In genomic region chr2:175553944-175554343, GRCh38 we compare ENCODE assay signal across 24 cellular contexts.
DNase-seq lines count a peak whose midpoint lies in the region; ATAC-seq, FAIRE-seq and TF ChIP-seq lines count a peak whose summit lies in the region.
"Had no signal": no experiment of that assay in that cellular context is flagged by ENCODE, and none has a peak within 500 bp of the region (broad histone marks: within the 10 kb centered on the region; RNA-seq: fewer than 3 reads in every experiment).

No MANE protein-coding gene starts in this region.

- WGBS in HepG2 (ENCODE audit: low lambda C conversion rate) = 2% methylated on average over 2 of the region's 2 CpGs
- WGBS in tibial nerve, 2 donors = 41 to 56% methylated on average over 2 of the region's 2 CpGs

- CTCF ChIA-PET in HepG2 (lab: Yijun Ruan, JAX; ENCODE audit: low intra/inter-chr PET ratio, low total read pairs) = no interaction called here

- H3K4me1 ChIP-seq in HepG2 (ENCODE audit: insufficient read depth, low read length) (no peaks in the 10 kb centered on the region), tibial nerve (no peaks in the 10 kb centered on the region)
- H3K4me1 ChIP-seq: A549, BE2C had no signal

- H3K36me3 ChIP-seq in bronchial epithelial cell (ENCODE audit: control insufficient read depth, insufficient read depth, low read length) (no peaks in the 10 kb centered on the region), HepG2 (replicated peaks in 1 of 2; ENCODE audit: control insufficient read depth in 1 of 2, insufficient read depth in 2 of 2, low read length in 2 of 2) (no peaks in the 10 kb centered on the region), tibial nerve (no peaks in the 10 kb centered on the region)
- H3K36me3 ChIP-seq: BE2C; BLaER1 treated with 17β-estradiol and CSF1 and Interleukin-3, amounts not matched to agents 10 nM and 100 nM had no signal

- POLR2A ChIA-PET in HepG2 (lab: Yijun Ruan, JAX) = no interaction called here

- no peak overlapping the region for H3K4me2 ChIP-seq in HepG2 (ENCODE audit: low read depth, low read length)
- H3K4me2 ChIP-seq: A549 had no signal

- TF ChIP-seq CTCF in bronchial epithelial cell (IDR thresholded peaks at IDR 0.05; ENCODE audit: insufficient read depth, low read length, severe bottlenecking) = no peak
- TF ChIP-seq CTCF in HepG2 (CRISPR knock-in tag; IDR thresholded peaks at IDR 0.05) = no peak
- TF ChIP-seq CTCF in tibial nerve (IDR thresholded peaks at IDR 0.05) = no peak

- no peak for TF ChIP-seq POLR2A in HepG2 (IDR thresholded peaks at IDR 0.05; ENCODE audit: insufficient read depth in 1 of 2, low read depth in 2 of 2, low read length in 2 of 2)
- no peak for TF ChIP-seq POLR2A in tibial nerve (IDR thresholded peaks at IDR 0.05)

- H3K4me3 ChIP-seq in bronchial epithelial cell (ENCODE audit: low read depth, low read length) = no peak overlapping the region
- H3K4me3 ChIP-seq in HepG2 (replicated peaks in 1 of 3; ENCODE audit: insufficient read depth in 1 of 3, low read depth in 2 of 3, low read length in 3 of 3) = no peak overlapping the region
- no peak overlapping the region for H3K4me3 ChIP-seq in tibial nerve
- H3K4me3 ChIP-seq: A549; BLaER1 treated with 17β-estradiol and CSF1 and Interleukin-3, amounts not matched to agents 10 nM and 100 nM; GM23248 had no signal

- no peaks in the 10 kb centered on the region for H3K27me3 ChIP-seq in bronchial epithelial cell (ENCODE audit: control insufficient read depth, insufficient read depth, low read length)
- peaks cover 0 to 13% of the 10 kb centered on the region in 2 experiments; a peak in 3 of 5 replicates for H3K27me3 ChIP-seq in HepG2 (ENCODE audit: control insufficient read depth in 1 of 2, insufficient read depth in 2 of 2, low read length in 2 of 2)
- no peaks in the 10 kb centered on the region for H3K27me3 ChIP-seq in tibial nerve
- H3K27me3 ChIP-seq: BE2C; BLaER1 treated with 17β-estradiol and CSF1 and Interleukin-3, amounts not matched to agents 10 nM and 100 nM had no signal

- no peak for ATAC-seq in HepG2
- ATAC-seq: A549 had no signal

- no peak for FAIRE-seq in bronchial epithelial cell (lab: Jason Lieb, UNC)
- no peak for FAIRE-seq in HepG2 (lab: Jason Lieb, UNC)
- FAIRE-seq: A549, GM12891, GM18507, H1 had no signal

- no peaks in the 10 kb centered on the region for H3K79me2 ChIP-seq in HepG2 (ENCODE audit: insufficient read depth, low read length)

- no peak for TF ChIP-seq RAD21 in HepG2 (CRISPR knock-in tag; IDR thresholded peaks at IDR 0.05)

- DNase-seq in NCI-H69 (lab: John Stamatoyannopoulos, UW) (peak; percentile 47), bronchial epithelial cell (ENCODE audit: low read depth) (peak; percentile 13), HepG2 (ENCODE audit: low spot score) (no peak), nucleus accumbens (lab: John Stamatoyannopoulos, UW) (no peak), NCI-H2029 treated with DMSO at 0.1 percent for 48 hours (lab: John Stamatoyannopoulos, UW) (no peak), tibial nerve (ENCODE audit: low spot score in 2 of 2) (no peak)
- DNase-seq in stimulated activated CD4-positive, alpha-beta T cell treated with anti-CD3 and anti-CD28 coated beads, Interleukin-2, amount 100 ng/mL, for 24 hours = no peak
- DNase-seq: 8988T; ACHN; AML-193; BE2C; Calu3; CD4-positive, alpha-beta memory T cell; DMS53; DMS79 treated with DMSO at 0.1 percent for 48 hours; GF-D8; GM23248; H7; HCEC 1CT had no signal

- no peak overlapping the region for H2AFZ ChIP-seq in HepG2 (ENCODE audit: low read length)
- H2AFZ ChIP-seq: GM23248 had no signal

- no peak for TF ChIP-seq EP300 in HepG2 (IDR thresholded peaks at IDR 0.05; ENCODE audit: low read depth in 2 of 2, low read length in 2 of 2)
- no peak for TF ChIP-seq EP300 in HepG2 (CRISPR knock-in tag; IDR thresholded peaks at IDR 0.05; ENCODE audit: borderline replicate concordance)
- TF ChIP-seq EP300 in tibial nerve (IDR thresholded peaks at IDR 0.05) = no peak

- no TSS peak for BruUV-seq in HepG2 (replicated peaks; lab: Mats Ljungman, UMichigan)

- H3K9ac ChIP-seq in HepG2 (ENCODE audit: insufficient read depth, low read depth, low read length) = no peak overlapping the region
- H3K9ac ChIP-seq: BLaER1 treated with 17β-estradiol and CSF1 and Interleukin-3, amounts not matched to agents 10 nM and 100 nM; GM23248 had no signal

- H4K20me1 ChIP-seq in HepG2 (ENCODE audit: insufficient read depth, low read length) = no peaks in the 10 kb centered on the region
- H4K20me1 ChIP-seq: BLaER1 treated with 17β-estradiol and CSF1 and Interleukin-3, amounts not matched to agents 10 nM and 100 nM had no signal

- intact Hi-C loops in HepG2 (cut with micrococcal nuclease; ENCODE audit: unreplicated experiment) = no loop called here

- H3K9me3 ChIP-seq in HepG2 (ENCODE audit: low read length) (no peaks in the 10 kb centered on the region), tibial nerve (no peaks in the 10 kb centered on the region)
- H3K9me3 ChIP-seq: A549; BE2C; BLaER1 treated with 17β-estradiol and CSF1 and Interleukin-3, amounts not matched to agents 10 nM and 100 nM had no signal

- in situ Hi-C loops in HepG2 (cut with HindIII; ENCODE audit: extremely low pct_ligation_motif_present, low pct_unique_long_range_greater_than_20kb) = no loop called here

- H3K27ac ChIP-seq in HepG2 (ENCODE audit: extremely low read length, insufficient read depth, low read length) (no peak overlapping the region), tibial nerve (no peak overlapping the region)
- H3K27ac ChIP-seq: A549; BLaER1 treated with 17β-estradiol and CSF1 and Interleukin-3, amounts not matched to agents 10 nM and 100 nM; GM23248 had no signal

TF ChIP-seq in HepG2, 621 proteins besides CTCF, POLR2A, EP300 and RAD21:
- no peak for TF ChIP-seq ZBTB37 (CRISPR knock-in tag; IDR thresholded peaks at IDR 0.05)
- TF ChIP-seq CEBPB (IDR thresholded peaks at IDR 0.05; ENCODE audit: borderline replicate concordance, low read depth, low read length) = peak; percentile 60
- peak; percentile 39; the same call in 1 of the 2 replicates for TF ChIP-seq MAFF (IDR thresholded peaks at IDR 0.05; ENCODE audit: low read depth, low read length)
- peak in 1 of 2 experiments; percentile 61; a peak in 2 of 4 replicates for TF ChIP-seq MAFK (conservative IDR thresholded peaks at IDR 0.05 in 1 of 2, IDR thresholded peaks at IDR 0.05 in 1 of 2; ENCODE audit: low read length in 2 of 2)

Comparison
In these comparisons a context has a peak if more than half of its experiments do, and no peak if none do; other contexts are left out.
1. DNase-seq: peak in NCI-H69 (single experiment) and bronchial epithelial cell (single experiment); none in HepG2 (single experiment), nucleus accumbens (0 of 56), stimulated activated CD4-positive, alpha-beta T cell treated with anti-CD3 and anti-CD28 coated beads, Interleukin-2, amount 100 ng/mL, for 24 hours (0 of 2), NCI-H2029 treated with DMSO at 0.1 percent for 48 hours (single experiment) and tibial nerve (0 of 2).